11 cellular contexts compared by ENCODE assay signal in genomic region chr2:217920879-217921603, GRCh38.
DNase-seq lines count a peak whose midpoint lies in the region; ATAC-seq and TF ChIP-seq lines count a peak whose summit lies in the region.
"Had no signal": no experiment of that assay in that cellular context is flagged by ENCODE, and none has a peak within 500 bp of the region (broad histone marks: within the 10 kb centered on the region; RNA-seq: fewer than 3 reads in every experiment).

No MANE protein-coding gene starts in this region.

- H4K20me1 ChIP-seq in OCI-LY7 (ENCODE audit: insufficient read depth, low read length), result no peaks in the 10 kb centered on the region

- H3K36me3 Mint-ChIP-seq in activated T-cell treated with anti-CD3 and anti-CD28 coated beads, Interleukin-2, amount 50 U/mL, for 24 hours (ENCODE audit: low read depth), result no peaks in the 10 kb centered on the region
- no peaks in the 10 kb centered on the region for H3K36me3 Mint-ChIP-seq in naive thymus-derived CD4-positive, alpha-beta T cell

- H3K27me3 ChIP-seq in dorsolateral prefrontal cortex (no peaks in the 10 kb centered on the region), stomach (no peaks in the 10 kb centered on the region)
- H3K27me3 ChIP-seq in naive thymus-derived CD4-positive, alpha-beta T cell (ENCODE audit: control insufficient read depth in 2 of 2, insufficient read depth in 2 of 2, low read length in 2 of 2), result no peaks in the 10 kb centered on the region

- H3K79me2 ChIP-seq in OCI-LY7 (ENCODE audit: insufficient read depth, low read depth, low read length), result no peaks in the 10 kb centered on the region

- WGBS in stomach, 5 donors, result 22 to 48% (median 42%) methylated on average over 4 to 8 of the region's 8 CpGs

- ATAC-seq in left lobe of liver, result peak; percentile 65
- ATAC-seq in naive thymus-derived CD4-positive, alpha-beta T cell, result no peak
- ATAC-seq: activated CD4-positive, alpha-beta T cell treated with anti-CD3 and anti-CD28 coated beads for 36 hours had no signal

- intact Hi-C loops in dorsolateral prefrontal cortex (cut with DNase I), result no loop called here
- intact Hi-C loops in stomach (cut with DNase I; ENCODE audit: low total_unique reads), result no loop called here
- intact Hi-C loops in OCI-LY7 (cut with micrococcal nuclease; ENCODE audit: unreplicated experiment), result no loop called here
- intact Hi-C loops in naive thymus-derived CD4-positive, alpha-beta T cell (cut with micrococcal nuclease), result no loop called here

- peak overlapping the region in 3 of 59 donors; percentile 1 to 4 (median 2) for H3K4me3 ChIP-seq in dorsolateral prefrontal cortex
- peak overlapping the region in 1 of 4 donors; percentile 7 for H3K4me3 ChIP-seq in stomach
- no peak overlapping the region for H3K4me3 ChIP-seq in OCI-LY7 (ENCODE audit: low read depth, low read length, poor library complexity, severe bottlenecking)
- H3K4me3 ChIP-seq in naive thymus-derived CD4-positive, alpha-beta T cell (ENCODE audit: low read length), result no peak overlapping the region

- CTCF ChIA-PET in OCI-LY7 (lab: Charles Lee; ENCODE audit: unreplicated experiment), result no interaction called here
- CTCF ChIA-PET in naive thymus-derived CD4-positive, alpha-beta T cell (lab: Charles Lee), result no interaction called here

- H3K27ac ChIP-seq in dorsolateral prefrontal cortex (peak overlapping the region in 52 of 59 donors; percentile 2 to 84 (median 64)), stomach (peak overlapping the region; percentile 32 to 92 (median 92)), OCI-LY7 (ENCODE audit: low read depth, low read length, poor library complexity, severe bottlenecking) (no peak overlapping the region)
- H3K27ac ChIP-seq in naive thymus-derived CD4-positive, alpha-beta T cell (ENCODE audit: low read depth, low read length), result no peak overlapping the region

- peak; percentile 74 for TF ChIP-seq EP300 in stomach (IDR thresholded peaks at IDR 0.05)

- H3K36me3 ChIP-seq in stomach (peaks cover 0 to 14% (median 4%) of the 10 kb centered on the region in 4 donors), OCI-LY7 (ENCODE audit: insufficient read depth, low read length) (no peaks in the 10 kb centered on the region)
- no peaks in the 10 kb centered on the region for H3K36me3 ChIP-seq in naive thymus-derived CD4-positive, alpha-beta T cell (ENCODE audit: control insufficient read depth in 2 of 3, insufficient read depth in 3 of 3, low read length in 3 of 3)

- POLR2A ChIA-PET in OCI-LY7 (lab: Charles Lee), result interaction anchor here (0.5 to 0.7 kb wide), 3 partner anchors 129 to 1189 kb away, joined by 3 to 6 read pairs (median 6); no protein-coding TSS in a partner anchor
- POLR2A ChIA-PET in naive thymus-derived CD4-positive, alpha-beta T cell (lab: Charles Lee), result no interaction called here

- no TSS peak for BruUV-seq in OCI-LY7 (replicated peaks; lab: Mats Ljungman, UMichigan)

- no peaks in the 10 kb centered on the region for H3K9me2 ChIP-seq in OCI-LY7 (ENCODE audit: insufficient read depth, low read length)

- peaks cover 4% of the 10 kb centered on the region for H3K27me3 Mint-ChIP-seq in activated T-cell treated with anti-CD3 and anti-CD28 coated beads, Interleukin-2, amount 50 U/mL, for 24 hours
- H3K27me3 Mint-ChIP-seq in naive thymus-derived CD4-positive, alpha-beta T cell, result peaks cover 0 to 4% (median 0%) of the 10 kb centered on the region in 5 donors
- H3K27me3 Mint-ChIP-seq: activated CD4-positive, alpha-beta T cell treated with anti-CD3 and anti-CD28 coated beads for 36 hours had no signal

- no peak overlapping the region for H3K4me3 Mint-ChIP-seq in activated T-cell treated with anti-CD3 and anti-CD28 coated beads, Interleukin-2, amount 50 U/mL, for 24 hours
- no peak overlapping the region for H3K4me3 Mint-ChIP-seq in naive thymus-derived CD4-positive, alpha-beta T cell
- H3K4me3 Mint-ChIP-seq: activated CD4-positive, alpha-beta T cell treated with anti-CD3 and anti-CD28 coated beads for 36 hours; CD14-positive monocyte had no signal

- no peaks in the 10 kb centered on the region for H3K4me1 Mint-ChIP-seq in activated T-cell treated with anti-CD3 and anti-CD28 coated beads, Interleukin-2, amount 50 U/mL, for 24 hours (ENCODE audit: low read depth)
- no peaks in the 10 kb centered on the region for H3K4me1 Mint-ChIP-seq in naive thymus-derived CD4-positive, alpha-beta T cell
- H3K4me1 Mint-ChIP-seq: activated CD4-positive, alpha-beta T cell treated with anti-CD3 and anti-CD28 coated beads for 36 hours; CD14-positive monocyte had no signal

- H3K27ac Mint-ChIP-seq in activated T-cell treated with anti-CD3 and anti-CD28 coated beads, Interleukin-2, amount 50 U/mL, for 24 hours, result no peak overlapping the region
- no peak overlapping the region for H3K27ac Mint-ChIP-seq in naive thymus-derived CD4-positive, alpha-beta T cell
- H3K27ac Mint-ChIP-seq: activated CD4-positive, alpha-beta T cell treated with anti-CD3 and anti-CD28 coated beads for 36 hours had no signal

- no peak overlapping the region for H2AFZ ChIP-seq in OCI-LY7 (ENCODE audit: low read length)

- peak; percentile 39 for DNase-seq in HK-2 (ENCODE audit: unreplicated experiment)
- no peak for DNase-seq in dorsolateral prefrontal cortex
- peak; percentile 79 for DNase-seq in left lobe of liver (ENCODE audit: low spot score)
- DNase-seq in stomach, result no peak
- DNase-seq in activated T-cell treated with anti-CD3 and anti-CD28 coated beads, Interleukin-2, amount 50 U/mL, for 24 hours, result no peak
- DNase-seq in dedifferentiated amniotic fluid mesenchymal stem cell (ENCODE audit: extremely low spot score), result no peak
- no peak for DNase-seq in OCI-LY7 (ENCODE audit: low spot score)
- DNase-seq in naive thymus-derived CD4-positive, alpha-beta T cell, result no peak
- DNase-seq: activated CD4-positive, alpha-beta T cell treated with anti-CD3 and anti-CD28 coated beads for 36 hours; NCI-H1417 had no signal

- H3K4me1 ChIP-seq in stomach (peaks cover 65 to 98% (median 81%) of the 10 kb centered on the region in 4 donors), OCI-LY7 (ENCODE audit: insufficient read depth, low read length, poor library complexity, severe bottlenecking) (no peaks in the 10 kb centered on the region)
- no peaks in the 10 kb centered on the region for H3K4me1 ChIP-seq in naive thymus-derived CD4-positive, alpha-beta T cell (ENCODE audit: control insufficient read depth in 2 of 2, insufficient read depth in 2 of 2, low read length in 2 of 2)

- no peak for TF ChIP-seq POLR2A in stomach (IDR thresholded peaks at IDR 0.05)

- TF ChIP-seq CTCF in dorsolateral prefrontal cortex (IDR thresholded peaks at IDR 0.05 in 54 of 56, conservative IDR thresholded peaks at IDR 0.05 in 2 of 56; ENCODE audit: low read depth in 1 of 56, partially characterized antibody in 56 of 56) (no peak), stomach (IDR thresholded peaks at IDR 0.05) (no peak), OCI-LY7 (conservative IDR thresholded peaks at IDR 0.05; ENCODE audit: low read length) (no peak)

- no peaks in the 10 kb centered on the region for H3K9me3 ChIP-seq in stomach
- H3K9me3 ChIP-seq in OCI-LY7 (ENCODE audit: low read length), result no peaks in the 10 kb centered on the region
- H3K9me3 ChIP-seq in naive thymus-derived CD4-positive, alpha-beta T cell (ENCODE audit: control insufficient read depth in 2 of 3, low read length in 3 of 3), result no peaks in the 10 kb centered on the region

- H3K4me2 ChIP-seq in OCI-LY7 (ENCODE audit: low read length), result no peak overlapping the region

- no peaks in the 10 kb centered on the region for H3K9me3 Mint-ChIP-seq in activated T-cell treated with anti-CD3 and anti-CD28 coated beads, Interleukin-2, amount 50 U/mL, for 24 hours
- H3K9me3 Mint-ChIP-seq in naive thymus-derived CD4-positive, alpha-beta T cell, result no peaks in the 10 kb centered on the region

Comparison
In these comparisons a context has a peak if more than half of its experiments do, and no peak if none do; other contexts are left out.
1. DNase-seq: peak in HK-2 (single experiment) and left lobe of liver (single experiment); none in dorsolateral prefrontal cortex (0 of 10), stomach (single experiment), activated T-cell treated with anti-CD3 and anti-CD28 coated beads, Interleukin-2, amount 50 U/mL, for 24 hours (single experiment), dedifferentiated amniotic fluid mesenchymal stem cell (single experiment), OCI-LY7 (single experiment) and naive thymus-derived CD4-positive, alpha-beta T cell (0 of 9).
2. H3K27ac ChIP-seq: peak in dorsolateral prefrontal cortex (52 of 59) and stomach (5 of 5); none in OCI-LY7 (single experiment) and naive thymus-derived CD4-positive, alpha-beta T cell (single experiment).